In genomic region chr10:27155073-27155754, GRCh38 we compare ENCODE assay signal across 8 cellular contexts.
DNase-seq lines count a peak whose midpoint lies in the region; ATAC-seq and TF ChIP-seq lines count a peak whose summit lies in the region.

Gene MASTL (plus strand): TSS chr10:27155352. CDS start chr10:27155427, 75 bp downstream.

- in situ Hi-C loops in GM18951 (cut with MboI; ENCODE audit: low sequenced_read_pairs, unreplicated experiment), result no loop called here

- ATAC-seq in HG03175 (IDR thresholded peaks at IDR 0.05; ENCODE audit: unreplicated experiment), result peak; percentile 78

- DNase-seq in AG20443 (ENCODE audit: low spot score) (peak; percentile 99), NCI-H446 (lab: John Stamatoyannopoulos, UW) (peak; percentile 79 to 93), choroid plexus epithelial cell (ENCODE audit: low read depth) (peak; percentile 97), kidney glomerular epithelial cell (lab: John Stamatoyannopoulos, UW) (peak; percentile 84)
- peak; percentile 92 to 94 for DNase-seq in activated CD4-positive, alpha-beta T cell treated with anti-CD3 and anti-CD28 coated beads for 4 hours
- peak; percentile 90 to 91 for DNase-seq in stimulated activated CD4-positive, alpha-beta T cell treated with anti-CD3 and anti-CD28 coated beads, Interleukin-15, amount 100 ng/mL, for 48 hours (ENCODE audit: low read depth in 2 of 2)

- peak; percentile 0 for TF ChIP-seq CTCF in choroid plexus epithelial cell (conservative IDR thresholded peaks at IDR 0.05; ENCODE audit: low read depth, low read length)

- H3K4me3 ChIP-seq in choroid plexus epithelial cell (ENCODE audit: low read depth, low read length), result peak within 1 kb of the TSS; percentile 89

- peak; percentile 82 for TF ChIP-seq POLR2A in GM18951 (IDR thresholded peaks at IDR 0.05; ENCODE audit: extremely low read depth, insufficient read depth, insufficient read length)

Comparison
In these comparisons a context has a peak if more than half of its experiments do, and no peak if none do; other contexts are left out.
1. Peak in every context shown above with its lines: DNase-seq, ATAC-seq and H3K4me3 ChIP-seq.